9 cellular contexts compared by ENCODE assay signal in genomic region chr3:155124745-155125144, GRCh38. TPM values are rescaled to one million over a fixed set of nuclear protein-coding genes. Genes with fewer than 3 reads are reported as not detected.
DNase-seq lines count a peak whose midpoint lies in the region; ATAC-seq and TF ChIP-seq lines count a peak whose summit lies in the region.
"Not testable (repeated sequence)": the region's sequence is repeated elsewhere in the genome, so short reads cannot be mapped to it uniquely, and the experiment has no call there.
"Had no signal": no experiment of that assay in that cellular context is flagged by ENCODE, and none has a peak within 500 bp of the region (broad histone marks: within the 10 kb centered on the region; RNA-seq: fewer than 3 reads in every experiment).

No MANE protein-coding gene starts in this region.

- not testable (repeated sequence) for TF ChIP-seq POLR2A in HCT116 (IDR thresholded peaks at IDR 0.05; ENCODE audit: borderline replicate concordance, extremely low read depth, insufficient read depth, insufficient read length); stomach (IDR thresholded peaks at IDR 0.05)

- H3F3A ChIP-seq in neural progenitor cell (ENCODE audit: low read depth) = not testable (repeated sequence)

- H3K36me3 ChIP-seq in HCT116 (ENCODE audit: control insufficient read depth in 1 of 2, insufficient read depth in 2 of 2, low read length in 2 of 2); RWPE2 (ENCODE audit: low read depth); neural progenitor cell; stomach: not testable (repeated sequence)

- H3K4me3 Mint-ChIP-seq in CD4-positive, alpha-beta T cell = peak overlapping the region; percentile 65
- not testable (repeated sequence) for H3K4me3 Mint-ChIP-seq in activated CD8-positive, alpha-beta T cell treated with anti-CD3 and anti-CD28 coated beads for 36 hours
- H3K4me3 Mint-ChIP-seq in neural progenitor cell = peak overlapping the region; percentile 43

- peak in 2 of 10 experiments; percentile 22 to 28 for DNase-seq in CD4-positive, alpha-beta T cell
- not testable (repeated sequence) for DNase-seq in HCT116 (ENCODE audit: low read depth, low spot score); RWPE2 (ENCODE audit: low spot score); neural progenitor cell (ENCODE audit: low spot score)
- DNase-seq in activated CD8-positive, alpha-beta T cell treated with anti-CD3 and anti-CD28 coated beads for 36 hours = peak; percentile 7
- peak; percentile 10 for DNase-seq in activated gamma-delta T cell treated with Interleukin-2 at 50 U/mL for 16 hours
- peak; percentile 46 for DNase-seq in left lobe of liver (ENCODE audit: low spot score)
- DNase-seq in stomach = peak; percentile 33

- TF ChIP-seq RAD21 in HCT116 (IDR thresholded peaks at IDR 0.05; ENCODE audit: low read depth) = not testable (repeated sequence)

- ATAC-seq in CD4-positive, alpha-beta T cell (ENCODE audit: poor library complexity); RWPE2 (ENCODE audit: low read depth); activated CD8-positive, alpha-beta T cell treated with anti-CD3 and anti-CD28 coated beads for 36 hours; left lobe of liver: not testable (repeated sequence)
- peak; percentile 67 for ATAC-seq in HCT116

- BruUV-seq in HCT116 (replicated peaks; lab: Mats Ljungman, UMichigan) = not testable (repeated sequence)

- intact Hi-C loops in CD4-positive, alpha-beta T cell (cut with DNase I, micrococcal nuclease); HCT116 (cut with micrococcal nuclease); activated CD8-positive, alpha-beta T cell treated with anti-CD3 and anti-CD28 coated beads for 36 hours (cut with micrococcal nuclease); stomach (cut with DNase I; ENCODE audit: low total_unique reads): not testable (repeated sequence)

- not testable (repeated sequence) for H3K9me3 Mint-ChIP-seq in CD4-positive, alpha-beta T cell; activated CD8-positive, alpha-beta T cell treated with anti-CD3 and anti-CD28 coated beads for 36 hours; neural progenitor cell

- TF ChIP-seq EP300 in stomach (IDR thresholded peaks at IDR 0.05) = not testable (repeated sequence)

- POLR2A ChIA-PET in CD4-positive, alpha-beta T cell (lab: Charles Lee); HCT116 (lab: Charles Lee); activated CD8-positive, alpha-beta T cell treated with anti-CD3 and anti-CD28 coated beads for 36 hours (lab: Charles Lee): not testable (repeated sequence)

- not testable (repeated sequence) for H3K27ac ChIP-seq in CD4-positive, alpha-beta T cell (ENCODE audit: low read depth, low read length); HCT116 (ENCODE audit: low read depth, low read length); neural progenitor cell; stomach
- H3K27ac ChIP-seq in RWPE2 (ENCODE audit: poor library complexity, severe bottlenecking) = peak overlapping the region; percentile 55

- not testable (repeated sequence) for H3K4me1 ChIP-seq in HCT116 (ENCODE audit: control insufficient read depth in 1 of 2, insufficient read depth in 2 of 2, low read length in 2 of 2); RWPE2 (ENCODE audit: insufficient read depth, poor library complexity, severe bottlenecking); neural progenitor cell; stomach

- H3K27ac Mint-ChIP-seq in CD4-positive, alpha-beta T cell = peak overlapping the region; percentile 56
- not testable (repeated sequence) for H3K27ac Mint-ChIP-seq in activated CD8-positive, alpha-beta T cell treated with anti-CD3 and anti-CD28 coated beads for 36 hours; neural progenitor cell

- H3K9me2 ChIP-seq in HCT116 (ENCODE audit: insufficient read depth) = not testable (repeated sequence)

- H3K4me3 ChIP-seq in HCT116 (replicated peaks in 1 of 2; ENCODE audit: low read depth in 1 of 2, low read length in 2 of 2); RWPE2 (ENCODE audit: severe bottlenecking); neural progenitor cell: not testable (repeated sequence)
- peak overlapping the region in 1 of 4 donors; percentile 19 for H3K4me3 ChIP-seq in stomach

- CTCF ChIA-PET in CD4-positive, alpha-beta T cell (lab: Charles Lee); HCT116 (lab: Charles Lee); activated CD8-positive, alpha-beta T cell treated with anti-CD3 and anti-CD28 coated beads for 36 hours (lab: Charles Lee): not testable (repeated sequence)

- H3K27me3 Mint-ChIP-seq in CD4-positive, alpha-beta T cell; activated CD8-positive, alpha-beta T cell treated with anti-CD3 and anti-CD28 coated beads for 36 hours; neural progenitor cell (ENCODE audit: insufficient read depth, low read depth): not testable (repeated sequence)

- not testable (repeated sequence) for H4K20me1 ChIP-seq in HCT116 (ENCODE audit: insufficient read depth); neural progenitor cell (ENCODE audit: low read depth)

- H3K9ac ChIP-seq in HCT116 (ENCODE audit: low read length); neural progenitor cell: not testable (repeated sequence)

- H3K4me1 Mint-ChIP-seq in CD4-positive, alpha-beta T cell (ENCODE audit: low read depth); activated CD8-positive, alpha-beta T cell treated with anti-CD3 and anti-CD28 coated beads for 36 hours (ENCODE audit: low read depth); neural progenitor cell: not testable (repeated sequence)

- not testable (repeated sequence) for H3K79me2 ChIP-seq in HCT116 (ENCODE audit: insufficient read depth, low read length); neural progenitor cell (ENCODE audit: low read depth)

- RAD21 ChIA-PET in HCT116 (lab: Charles Lee; ENCODE audit: low non-redundant PET in 1 of 2, low total read pairs in 2 of 2, uncharacterized antibody in 2 of 2, unreplicated experiment in 2 of 2) = not testable (repeated sequence)

- H2AFZ ChIP-seq in HCT116 (ENCODE audit: low read depth, low read length, poor library complexity, severe bottlenecking); neural progenitor cell (replicated peaks): not testable (repeated sequence)

- H3K9me3 ChIP-seq in CD4-positive, alpha-beta T cell (ENCODE audit: control insufficient read depth, low read length); HCT116 (ENCODE audit: control insufficient read depth in 1 of 2, insufficient read depth in 1 of 2, low read depth in 1 of 2, low read length in 2 of 2); RWPE2 (ENCODE audit: severe bottlenecking); neural progenitor cell (ENCODE audit: low read depth); stomach: not testable (repeated sequence)

- 0 to 29% (median 9%) methylated on average over 2 of the region's 14 CpGs; no CpG with 5 or more reads in 1 of the 5 donors for WGBS in stomach, 5 donors

- not testable (repeated sequence) for H3K4me2 ChIP-seq in HCT116 (ENCODE audit: low read length); neural progenitor cell

- not testable (repeated sequence) for H3K27me3 ChIP-seq in CD4-positive, alpha-beta T cell (ENCODE audit: control insufficient read depth, insufficient read depth, low read length); HCT116 (ENCODE audit: insufficient read depth, low read length); RWPE2 (ENCODE audit: insufficient read depth, poor library complexity, severe bottlenecking); neural progenitor cell; stomach

- H3K36me3 Mint-ChIP-seq in CD4-positive, alpha-beta T cell (ENCODE audit: low read depth); activated CD8-positive, alpha-beta T cell treated with anti-CD3 and anti-CD28 coated beads for 36 hours (ENCODE audit: low read depth); neural progenitor cell: not testable (repeated sequence)

- not testable (repeated sequence) for TF ChIP-seq CTCF in CD4-positive, alpha-beta T cell (IDR thresholded peaks at IDR 0.05); HCT116 (IDR thresholded peaks at IDR 0.05 in 2 of 3, conservative IDR thresholded peaks at IDR 0.05 in 1 of 3; ENCODE audit: borderline replicate concordance in 1 of 3, insufficient read depth in 1 of 3, low read depth in 2 of 3, low read length in 2 of 3); RWPE2 (IDR thresholded peaks at IDR 0.05; ENCODE audit: poor library complexity, severe bottlenecking); activated CD8-positive, alpha-beta T cell treated with anti-CD3 and anti-CD28 coated beads for 36 hours (IDR thresholded peaks at IDR 0.05); neural progenitor cell (IDR thresholded peaks at IDR 0.05); stomach (IDR thresholded peaks at IDR 0.05)

RNA-seq across cellular contexts. Expression of gene MME, which starts 44.6 kb away (rescaled TPM):
- total RNA-seq in CD4-positive, alpha-beta T cell = 1 to 10 TPM in 1 of 2 experiments, under 1 TPM in 1; 0.69 to 1.8 TPM
- total RNA-seq in HCT116 (2021; ENCODE audit: unreplicated experiment) = 0.34 TPM
- polyA plus RNA-seq in HCT116 (2012) = not detected in 2 replicates
- total RNA-seq in activated CD8-positive, alpha-beta T cell treated with anti-CD3 and anti-CD28 coated beads for 36 hours = not detected
- 66.3 TPM for total RNA-seq in left lobe of liver
- 1.5 and 5.0 TPM in 2 replicates for total RNA-seq in neural progenitor cell (ENCODE audit: low replicate concordance)
- 10 to 100 TPM in 2 of 5 donors, 1 to 10 TPM in 1, under 1 TPM in 1, not detected in 1; under 0.01 to 49.4 (median 9.3) TPM for total RNA-seq in stomach
- polyA plus RNA-seq in stomach = 1 to 10 TPM in 2 of 3 donors, under 1 TPM in 1; 0.76 to 4.5 (median 1.3) TPM
- total RNA-seq: CD4-positive, CD25-positive, alpha-beta regulatory T cell had no signal
